Comparison of ENCODE assay signal across 2 cellular contexts in the genomic region with DNA sequence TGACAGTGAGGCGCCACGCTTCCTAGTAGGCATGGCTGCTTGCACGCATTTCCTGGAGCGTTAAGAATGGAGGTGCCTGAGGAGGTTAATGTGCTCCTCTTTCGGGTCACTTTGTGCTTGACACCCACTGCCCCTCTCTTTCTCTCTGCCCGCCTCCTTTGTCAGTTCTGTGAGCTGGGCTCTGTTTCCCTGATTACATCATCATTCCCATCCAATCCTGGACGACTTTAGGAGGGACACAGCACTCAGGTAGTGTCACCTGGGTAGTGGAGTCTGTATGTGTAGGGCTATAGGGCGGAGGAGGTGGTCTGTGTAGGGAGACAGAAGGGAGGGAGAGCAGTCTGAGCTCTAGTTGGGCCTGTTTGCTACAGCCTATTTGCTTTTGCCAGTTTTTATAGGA.
A peak's percentile ranks its signal among the peaks of the same experiment; 100 is the strongest.
TF ChIP-seq lines count a peak whose summit lies in the region.

No MANE protein-coding gene starts in this region.

TF ChIP-seq in IMR-90, 13 proteins besides CTCF, POLR2A, EP300 and RAD21:
- 0 out of 2 replicates have a peak, but pooled peaks have one; percentile 15 for TF ChIP-seq CEBPB (IDR thresholded peaks at IDR 0.05; ENCODE audit: low read depth, low read length)
- no peak for TF ChIP-seq MAZ (IDR thresholded peaks at IDR 0.05; ENCODE audit: borderline replicate concordance, low read depth, low read length)

TF ChIP-seq in K562, 482 proteins besides CTCF, POLR2A, EP300 and RAD21:
- TF ChIP-seq MYNN (IDR thresholded peaks at IDR 0.05): no peak
- TF ChIP-seq MYNN (CRISPR knock-in tag; IDR thresholded peaks at IDR 0.05): no peak
- TF ChIP-seq, protein P1, sequence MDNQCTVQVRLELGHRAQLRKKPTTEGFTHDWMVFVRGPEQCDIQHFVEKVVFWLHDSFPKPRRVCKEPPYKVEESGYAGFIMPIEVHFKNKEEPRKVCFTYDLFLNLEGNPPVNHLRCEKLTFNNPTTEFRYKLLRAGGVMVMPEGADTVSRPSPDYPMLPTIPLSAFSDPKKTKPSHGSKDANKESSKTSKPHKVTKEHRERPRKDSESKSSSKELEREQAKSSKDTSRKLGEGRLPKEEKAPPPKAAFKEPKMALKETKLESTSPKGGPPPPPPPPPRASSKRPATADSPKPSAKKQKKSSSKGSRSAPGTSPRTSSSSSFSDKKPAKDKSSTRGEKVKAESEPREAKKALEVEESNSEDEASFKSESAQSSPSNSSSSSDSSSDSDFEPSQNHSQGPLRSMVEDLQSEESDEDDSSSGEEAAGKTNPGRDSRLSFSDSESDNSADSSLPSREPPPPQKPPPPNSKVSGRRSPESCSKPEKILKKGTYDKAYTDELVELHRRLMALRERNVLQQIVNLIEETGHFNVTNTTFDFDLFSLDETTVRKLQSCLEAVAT (IDR thresholded peaks at IDR 0.05): no peak
- TF ChIP-seq, protein P2, sequence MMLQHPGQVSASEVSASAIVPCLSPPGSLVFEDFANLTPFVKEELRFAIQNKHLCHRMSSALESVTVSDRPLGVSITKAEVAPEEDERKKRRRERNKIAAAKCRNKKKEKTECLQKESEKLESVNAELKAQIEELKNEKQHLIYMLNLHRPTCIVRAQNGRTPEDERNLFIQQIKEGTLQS (IDR thresholded peaks at IDR 0.05): peak; percentile 75
- TF ChIP-seq, protein P2 (CRISPR knock-in tag; conservative IDR thresholded peaks at IDR 0.05): no peak
- no peak for TF ChIP-seq USF1 (CRISPR knock-in tag; IDR thresholded peaks at IDR 0.05)
- no peak for TF ChIP-seq NR4A1 (CRISPR knock-in tag; IDR thresholded peaks at IDR 0.05)
- TF ChIP-seq NR4A1 (tag; IDR thresholded peaks at IDR 0.05): no peak
